ENCODE assay signal across 9 cellular contexts in genomic region chr20:20593447-20594170, GRCh38.
A peak's percentile ranks its signal among the peaks of the same experiment; 100 is the strongest.
DNase-seq lines count a peak whose midpoint lies in the region; ATAC-seq, FAIRE-seq and TF ChIP-seq lines count a peak whose summit lies in the region.
"Had no signal": no experiment of that assay in that cellular context is flagged by ENCODE, and none has a peak within 500 bp of the region (broad histone marks: within the 10 kb centered on the region; RNA-seq: fewer than 3 reads in every experiment).

No MANE protein-coding gene starts in this region.

- DNase-seq in DMS 273 treated with DMSO at 0.1 percent for 48 hours (lab: John Stamatoyannopoulos, UW) (peak; percentile 99), HAP-1 (ENCODE audit: low spot score in 2 of 2) (peak; percentile 42 to 56), NCI-H524 (lab: John Stamatoyannopoulos, UW) (peak; percentile 98 to 100), MCF 10A (ENCODE audit: unreplicated experiment) (peak; percentile 46), keratinocyte (ENCODE audit: low read depth, low spot score) (no peak), upper lobe of left lung (peak in 1 of 2 donors; percentile 30), mucosa of gallbladder (ENCODE audit: low spot score) (no peak)
- DNase-seq: activated B cell treated with CpG ODN at 0.5 μM for 24 hours had no signal

- BruUV-seq in MCF 10A (replicated peaks; lab: Mats Ljungman, UMichigan) = no TSS peak

- ATAC-seq in upper lobe of left lung (ENCODE audit: low FRiP score in 2 of 2) = peak; percentile 57 to 69
- ATAC-seq in HG02623 (IDR thresholded peaks at IDR 0.05; ENCODE audit: unreplicated experiment) = no peak

- no peaks in the 10 kb centered on the region for H3K79me2 ChIP-seq in keratinocyte (ENCODE audit: control insufficient read depth, insufficient read depth, low read length)

- H3K9me1 ChIP-seq in keratinocyte (ENCODE audit: control insufficient read depth, extremely low read depth, insufficient read depth, low read length) = no peaks in the 10 kb centered on the region

- dilution Hi-C loops in keratinocyte (cut with MboI; ENCODE audit: extremely low pct_ligation_motif_present, low sequenced_read_pairs) = no loop called here

- H3K4me2 ChIP-seq in keratinocyte (ENCODE audit: control insufficient read depth, extremely low read depth, insufficient read depth, low read depth, low read length) = no peak overlapping the region

- intact Hi-C loops in MCF 10A (cut with micrococcal nuclease) = loop anchor here (1.0 to 2.0 kb wide), 2 partner anchors 231 to 509 kb away; no protein-coding TSS in a partner anchor

- no peaks in the 10 kb centered on the region for H3K9me3 ChIP-seq in HAP-1
- H3K9me3 ChIP-seq in keratinocyte (ENCODE audit: control insufficient read depth, low read depth, low read length) = no peaks in the 10 kb centered on the region
- H3K9me3 ChIP-seq in upper lobe of left lung = no peaks in the 10 kb centered on the region

- H2AFZ ChIP-seq in keratinocyte (ENCODE audit: control insufficient read depth, low read length) = no peak overlapping the region

- H4K20me1 ChIP-seq in keratinocyte (ENCODE audit: control insufficient read depth, extremely low read depth, insufficient read depth, low read length) = no peaks in the 10 kb centered on the region

- H3K4me3 ChIP-seq in HAP-1 = no peak overlapping the region
- H3K4me3 ChIP-seq in keratinocyte (ENCODE audit: control insufficient read depth in 2 of 3, extremely low read depth in 1 of 3, insufficient read depth in 2 of 3, low read depth in 1 of 3, low read length in 3 of 3) = no peak overlapping the region
- H3K4me3 ChIP-seq in upper lobe of left lung = no peak overlapping the region

- H3K4me1 Mint-ChIP-seq in MCF 10A (ENCODE audit: insufficient read depth, unreplicated experiment) = peaks cover 10% of the 10 kb centered on the region
- H3K4me1 Mint-ChIP-seq: activated B cell treated with CpG ODN at 0.5 μM for 24 hours had no signal

- H3K36me3 Mint-ChIP-seq in MCF 10A (ENCODE audit: insufficient read depth, unreplicated experiment) = peaks cover 29% of the 10 kb centered on the region

- H3K4me3 Mint-ChIP-seq in MCF 10A (ENCODE audit: unreplicated experiment) = no peak overlapping the region
- H3K4me3 Mint-ChIP-seq: activated B cell treated with CpG ODN at 0.5 μM for 24 hours had no signal

- H3K27me3 ChIP-seq in HAP-1 (ENCODE audit: low read depth) = no peaks in the 10 kb centered on the region
- no peaks in the 10 kb centered on the region for H3K27me3 ChIP-seq in keratinocyte (ENCODE audit: control insufficient read depth, extremely low read depth, insufficient read depth, low read length)
- H3K27me3 ChIP-seq in upper lobe of left lung = no peaks in the 10 kb centered on the region

- H3K4me1 ChIP-seq in HAP-1 = no peaks in the 10 kb centered on the region
- H3K4me1 ChIP-seq in keratinocyte (ENCODE audit: control insufficient read depth, extremely low read depth, insufficient read depth, low read length) = no peaks in the 10 kb centered on the region
- peaks cover 11 to 18% (median 14%) of the 10 kb centered on the region in 4 donors for H3K4me1 ChIP-seq in upper lobe of left lung

- H3K36me3 ChIP-seq in HAP-1 (replicated peaks) (no peaks in the 10 kb centered on the region), keratinocyte (ENCODE audit: control insufficient read depth in 2 of 2, extremely low read depth in 1 of 2, insufficient read depth in 2 of 2, low read length in 2 of 2) (no peaks in the 10 kb centered on the region), upper lobe of left lung (peaks cover 0 to 51% (median 6%) of the 10 kb centered on the region in 4 donors)

- TF ChIP-seq POLR2A in upper lobe of left lung (IDR thresholded peaks at IDR 0.05) = no peak

- in situ Hi-C loops in HAP-1 (cut with MboI; ENCODE audit: low sequenced_read_pairs) = loop anchor here (10.0 kb wide), 1 partner anchor 509 kb away; no protein-coding TSS in a partner anchor

- H3K27me3 Mint-ChIP-seq in MCF 10A (ENCODE audit: insufficient read depth, unreplicated experiment) = no peaks in the 10 kb centered on the region
- H3K27me3 Mint-ChIP-seq: activated B cell treated with CpG ODN at 0.5 μM for 24 hours had no signal

- TF ChIP-seq CTCF in MCF 10A (IDR thresholded peaks at IDR 0.05; ENCODE audit: unreplicated experiment) (peak; percentile 49), keratinocyte (optimal IDR thresholded peaks at IDR 0.05 in 1 of 3, IDR thresholded peaks at IDR 0.05 in 1 of 3, conservative IDR thresholded peaks at IDR 0.05 in 1 of 3; ENCODE audit: extremely low read depth in 1 of 3, insufficient read depth in 2 of 3, low read length in 3 of 3) (peak; percentile 56 to 69 (median 65)), upper lobe of left lung (IDR thresholded peaks at IDR 0.05) (peak; percentile 18 to 52 (median 34))

- CTCF ChIA-PET in MCF 10A (lab: Yijun Ruan, JAX) = interaction anchor here (0.6 to 5.8 kb wide), 103 partner anchors 11 to 1448 kb away, joined by 3 to 127 read pairs (median 4); partner anchors contain the start of genes CFAP61, CRNKL1 and NAA20

- POLR2A ChIA-PET in MCF 10A (lab: Yijun Ruan, JAX) = interaction anchor here (0.5 to 3.2 kb wide), 9 partner anchors 11 to 618 kb away, joined by 3 to 22 read pairs (median 3); partner anchors contain the start of genes CFAP61 and CRNKL1

- no peak overlapping the region for H3K9ac ChIP-seq in keratinocyte (ENCODE audit: control insufficient read depth, extremely low read depth, insufficient read depth, low read length)

- H3K27ac ChIP-seq in keratinocyte (ENCODE audit: control insufficient read depth, insufficient read depth, low read length) = no peak overlapping the region
- peak overlapping the region in 3 of 4 donors; percentile 28 to 55 (median 46) for H3K27ac ChIP-seq in upper lobe of left lung

- 48 to 67% methylated on average over 9 of the region's 9 CpGs for WGBS in upper lobe of left lung, 2 donors

- TF ChIP-seq EP300 in upper lobe of left lung (IDR thresholded peaks at IDR 0.05) = no peak

- no peaks in the 10 kb centered on the region for H3K9me3 Mint-ChIP-seq in MCF 10A (ENCODE audit: unreplicated experiment)
- H3K9me3 Mint-ChIP-seq: activated B cell treated with CpG ODN at 0.5 μM for 24 hours had no signal

- peak overlapping the region; percentile 27 for H3K27ac Mint-ChIP-seq in MCF 10A (ENCODE audit: low read depth, unreplicated experiment)
- H3K27ac Mint-ChIP-seq: activated B cell treated with CpG ODN at 0.5 μM for 24 hours had no signal

- FAIRE-seq in keratinocyte (lab: Jason Lieb, UNC) = no peak

Comparison
In these comparisons a context has a peak if more than half of its experiments do, and no peak if none do; other contexts are left out.
1. DNase-seq: peak in DMS 273 treated with DMSO at 0.1 percent for 48 hours (single experiment), HAP-1 (2 of 2), NCI-H524 (2 of 2) and MCF 10A (single experiment); none in keratinocyte (single experiment) and mucosa of gallbladder (single experiment).
2. Peak in every context shown above with its lines, with median percentiles within 50 percentile points of each other: CTCF ChIP-seq.